22 cellular contexts compared by ENCODE assay signal in genomic region chr19:19567391-19567790, GRCh38. TPM values are rescaled to one million over a fixed set of nuclear protein-coding genes. Genes with fewer than 3 reads are reported as not detected.
"Had no signal": no experiment of that assay in that cellular context is flagged by ENCODE, and none has a peak within 500 bp of the region (broad histone marks: within the 10 kb centered on the region; RNA-seq: fewer than 3 reads in every experiment).

No MANE protein-coding gene starts in this region.

- H3K9me3 Mint-ChIP-seq: naive thymus-derived CD4-positive, alpha-beta T cell; stimulated activated naive B cell treated with anti-CD40 and anti-IgM and Interleukin-4, amounts not matched to agents 10 μg/mL and 1 μg/mL and 100 μg/mL, for 72 hours; T-helper 1 cell treated with Interleukin-12 subunit alpha and Interleukin-12 subunit beta and Interleukin-4 antibody, amounts not matched to agents 30 μg/mL and 1 μg/mL, for 36 hours; type B pancreatic cell had no signal

- H3K27me3 ChIP-seq: sigmoid colon, vagina had no signal

- DNase-seq: activated CD4-positive, alpha-beta T cell treated with anti-CD3 and anti-CD28 coated beads, Interleukin-2, amount 10 ng/mL, durations not matched to agents 7 days and 5 days; activated CD4-positive, CD25-positive, alpha-beta regulatory T cell; activated naive CD4-positive, alpha-beta T cell treated with anti-CD3 and anti-CD28 coated beads, Interleukin-2, amount 50 U/mL, for 16 hours; central memory CD4-positive, alpha-beta T cell; effector memory CD4-positive, alpha-beta T cell; glutamatergic neuron; hippocampal formation; left ventricle myocardium inferior; naive thymus-derived CD4-positive, alpha-beta T cell; retina; sigmoid colon; stimulated activated CD4-positive, alpha-beta T cell treated with anti-CD3 and anti-CD28 coated beads, Interleukin-15, amount 100 ng/mL, for 24 hours; stimulated activated naive B cell treated with anti-CD40 and anti-IgM and Interleukin-4, amounts not matched to agents 10 μg/mL and 1 μg/mL and 100 μg/mL, for 72 hours had no signal

- H3K4me3 ChIP-seq: left ventricle myocardium inferior, sigmoid colon, smooth muscle cell, thoracic aorta, vagina had no signal

- H3K4me2 ChIP-seq: smooth muscle cell had no signal

- H3K9me3 ChIP-seq: left ventricle myocardium inferior, sigmoid colon, thoracic aorta, vagina had no signal

- H3K27me3 Mint-ChIP-seq: activated CD4-positive, alpha-beta T cell treated with anti-CD3 and anti-CD28 coated beads, Interleukin-2, amount 10 ng/mL, durations not matched to agents 7 days and 5 days; naive thymus-derived CD4-positive, alpha-beta T cell; progenitor cell of endocrine pancreas; stimulated activated naive B cell treated with anti-CD40 and anti-IgM and Interleukin-4, amounts not matched to agents 10 μg/mL and 1 μg/mL and 100 μg/mL, for 72 hours; type B pancreatic cell had no signal

- H3K27ac Mint-ChIP-seq: progenitor cell of endocrine pancreas; stimulated activated naive B cell treated with anti-CD40 and anti-IgM and Interleukin-4, amounts not matched to agents 10 μg/mL and 1 μg/mL and 100 μg/mL, for 72 hours; T-helper 1 cell treated with Interleukin-12 subunit alpha and Interleukin-12 subunit beta and Interleukin-4 antibody, amounts not matched to agents 30 μg/mL and 1 μg/mL, for 36 hours; type B pancreatic cell had no signal

- H3K4me1 Mint-ChIP-seq: stimulated activated naive B cell treated with anti-CD40 and anti-IgM and Interleukin-4, amounts not matched to agents 10 μg/mL and 1 μg/mL and 100 μg/mL, for 72 hours had no signal

- H3K27ac ChIP-seq: left ventricle myocardium inferior, sigmoid colon, thoracic aorta, vagina had no signal

- H3K4me3 Mint-ChIP-seq: activated CD4-positive, alpha-beta T cell treated with anti-CD3 and anti-CD28 coated beads, Interleukin-2, amount 10 ng/mL, durations not matched to agents 7 days and 5 days; naive thymus-derived CD4-positive, alpha-beta T cell; stimulated activated naive B cell treated with anti-CD40 and anti-IgM and Interleukin-4, amounts not matched to agents 10 μg/mL and 1 μg/mL and 100 μg/mL, for 72 hours; T-helper 1 cell treated with Interleukin-12 subunit alpha and Interleukin-12 subunit beta and Interleukin-4 antibody, amounts not matched to agents 30 μg/mL and 1 μg/mL, for 36 hours; type B pancreatic cell had no signal

- H3K4me1 ChIP-seq: left ventricle myocardium inferior, sigmoid colon, vagina had no signal

- ATAC-seq: esophagus mucosa; naive thymus-derived CD4-positive, alpha-beta T cell; stimulated activated naive B cell treated with anti-CD40 and anti-IgM and Interleukin-4, amounts not matched to agents 10 μg/mL and 1 μg/mL and 100 μg/mL, for 72 hours had no signal

- H3K36me3 ChIP-seq: left ventricle myocardium inferior, sigmoid colon, thoracic aorta, vagina had no signal

RNA-seq across cellular contexts. Expression of gene CILP2, which starts 29.3 kb away (rescaled TPM):
- total RNA-seq: esophagus mucosa, lung microvascular endothelial cell had no signal

RNA-seq across cellular contexts. Expression of gene PBX4, which starts 51.1 kb away (rescaled TPM):
- total RNA-seq: dermis microvascular lymphatic vessel endothelial cell, left ventricle myocardium inferior, lung microvascular endothelial cell, thoracic aorta had no signal
